Comparison of ENCODE assay signal across 21 cellular contexts in the genomic region with DNA sequence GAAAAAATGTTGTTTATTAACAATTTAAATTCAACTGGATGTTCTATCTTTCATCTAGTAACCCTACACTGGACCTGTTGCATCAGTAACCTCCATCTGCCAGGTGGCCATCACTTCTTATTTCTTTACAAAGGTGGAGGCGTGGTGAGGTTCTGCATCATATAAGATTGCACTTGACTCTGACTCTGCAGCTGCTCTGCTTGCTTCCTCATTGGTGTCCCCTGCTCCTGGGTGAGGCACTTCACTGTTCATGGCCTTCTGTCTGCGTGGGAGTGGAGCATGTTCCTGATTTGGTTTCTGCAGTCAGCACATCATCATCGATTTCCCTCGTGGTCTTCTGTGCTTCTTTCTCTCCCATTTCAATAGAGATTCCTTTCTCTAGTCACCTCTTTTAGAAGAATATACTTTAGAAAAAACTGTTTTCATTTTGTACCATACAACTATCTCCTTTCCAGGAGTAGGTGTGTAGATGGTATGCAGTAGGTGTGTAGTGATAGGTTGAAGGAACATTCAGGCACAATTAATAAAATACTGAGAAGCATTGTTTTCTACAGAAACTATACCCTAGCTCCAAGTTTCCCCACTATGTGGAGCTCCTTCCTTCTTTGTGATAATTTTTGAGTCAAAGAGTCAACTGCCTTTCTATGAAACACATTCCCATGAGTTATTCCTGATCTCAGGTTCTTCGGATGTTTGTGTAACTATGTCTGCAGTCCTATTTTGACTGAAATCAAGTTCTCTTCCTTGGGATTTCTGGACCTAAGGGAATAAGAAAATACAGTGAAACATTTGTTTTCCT.
A peak's percentile ranks its signal among the peaks of the same experiment; 100 is the strongest.
DNase-seq lines count a peak whose midpoint lies in the region; ATAC-seq and TF ChIP-seq lines count a peak whose summit lies in the region.
"Had no signal": no experiment of that assay in that cellular context is flagged by ENCODE, and none has a peak within 500 bp of the region (broad histone marks: within the 10 kb centered on the region; RNA-seq: fewer than 3 reads in every experiment).

No MANE protein-coding gene starts in this region.

- no peaks in the 10 kb centered on the region for H3K36me3 Mint-ChIP-seq in memory B cell

- no peaks in the 10 kb centered on the region for H3K9me3 ChIP-seq in OCI-LY7 (ENCODE audit: low read length)
- H3K9me3 ChIP-seq: thoracic aorta had no signal

- H3K4me2 ChIP-seq in OCI-LY7 (ENCODE audit: low read length) = no peak overlapping the region
- H3K4me2 ChIP-seq: hepatocyte had no signal

- no peak overlapping the region for H3K27ac Mint-ChIP-seq in memory B cell
- H3K27ac Mint-ChIP-seq: activated T-helper 17 cell treated with anti-CD3 and anti-CD28 coated beads, Interleukin-2, amount 50 U/mL, for 72 hours; natural killer cell; T-helper 17 cell had no signal

- H3K4me1 ChIP-seq in OCI-LY7 (ENCODE audit: insufficient read depth, low read length, poor library complexity, severe bottlenecking) = peaks cover 7% of the 10 kb centered on the region

- POLR2A ChIA-PET in OCI-LY7 (lab: Charles Lee) = interaction anchor here (1.2 kb wide), 1 partner anchor 9 kb away, joined by 4 read pairs; no protein-coding TSS in a partner anchor

- no peaks in the 10 kb centered on the region for H3K79me2 ChIP-seq in OCI-LY7 (ENCODE audit: insufficient read depth, low read depth, low read length)
- H3K79me2 ChIP-seq: hepatocyte had no signal

- no TSS peak for BruUV-seq in OCI-LY7 (replicated peaks; lab: Mats Ljungman, UMichigan)

- no peak overlapping the region for H3K27ac ChIP-seq in OCI-LY7 (ENCODE audit: low read depth, low read length, poor library complexity, severe bottlenecking)
- H3K27ac ChIP-seq: hepatocyte, skin epidermis, thoracic aorta had no signal

- H4K20me1 ChIP-seq in OCI-LY7 (ENCODE audit: insufficient read depth, low read length) = no peaks in the 10 kb centered on the region

- no peak overlapping the region for H3K4me3 Mint-ChIP-seq in memory B cell
- H3K4me3 Mint-ChIP-seq: activated T-helper 17 cell treated with anti-CD3 and anti-CD28 coated beads, Interleukin-2, amount 50 U/mL, for 72 hours; natural killer cell; T-helper 17 cell had no signal

- H3K36me3 ChIP-seq in OCI-LY7 (ENCODE audit: insufficient read depth, low read length) = no peaks in the 10 kb centered on the region
- H3K36me3 ChIP-seq: thoracic aorta had no signal

- peaks cover 3% of the 10 kb centered on the region for H3K9me3 Mint-ChIP-seq in memory B cell

- peak overlapping the region; percentile 54 for H2AFZ ChIP-seq in OCI-LY7 (ENCODE audit: low read length)
- H2AFZ ChIP-seq: hepatocyte had no signal

- H3K4me1 Mint-ChIP-seq in memory B cell = peaks cover 7% of the 10 kb centered on the region
- H3K4me1 Mint-ChIP-seq: activated T-helper 17 cell treated with anti-CD3 and anti-CD28 coated beads, Interleukin-2, amount 50 U/mL, for 72 hours; natural killer cell; T-helper 17 cell had no signal

- H3K9me2 ChIP-seq in OCI-LY7 (ENCODE audit: insufficient read depth, low read length) = no peaks in the 10 kb centered on the region

- DNase-seq in NAMALWA (ENCODE audit: low spot score) (peak; percentile 30), OCI-LY7 (ENCODE audit: low spot score) (peak; percentile 64), memory B cell (ENCODE audit: low spot score in 2 of 2) (peak in 1 of 2 donors; percentile 4), GDM1 (lab: John Stamatoyannopoulos, UW) (no peak), head of caudate nucleus (no peak)
- no peak for DNase-seq in activated effector memory CD4-positive, alpha-beta T cell treated with anti-CD3 and anti-CD28 coated beads, Interleukin-2, amount 50 U/mL, for 16 hours
- DNase-seq: amniotic stem cell; DND-41; islet precursor cell; KG1; natural killer cell; NCI-H2029; Right ventricle myocardium superior; stimulated activated CD4-positive, alpha-beta T cell treated with anti-CD3 and anti-CD28 coated beads, Interleukin-4, amount 100 ng/mL, for 24 hours; T-helper 17 cell had no signal

- TF ChIP-seq CTCF in OCI-LY7 (conservative IDR thresholded peaks at IDR 0.05; ENCODE audit: low read length) = peak; percentile 64

- ATAC-seq in GM18511 (IDR thresholded peaks at IDR 0.05; ENCODE audit: unreplicated experiment) = peak; percentile 71
- ATAC-seq in memory B cell (ENCODE audit: low read depth) = peak; percentile 92
- ATAC-seq: activated CD4-positive, CD25-positive, alpha-beta regulatory T cell treated with anti-CD3 and anti-CD28 coated beads, Interleukin-2, amount 50 U/mL, for 24 hours; activated T-helper 17 cell treated with anti-CD3 and anti-CD28 coated beads, Interleukin-2, amount 50 U/mL, for 72 hours; natural killer cell; T-helper 17 cell had no signal

- no peaks in the 10 kb centered on the region for H3K27me3 Mint-ChIP-seq in memory B cell
- H3K27me3 Mint-ChIP-seq: activated T-helper 17 cell treated with anti-CD3 and anti-CD28 coated beads, Interleukin-2, amount 50 U/mL, for 72 hours; T-helper 17 cell had no signal

- H3K4me3 ChIP-seq in OCI-LY7 (ENCODE audit: low read depth, low read length, poor library complexity, severe bottlenecking) = no peak overlapping the region
- H3K4me3 ChIP-seq: hepatocyte, skin epidermis, thoracic aorta had no signal

- intact Hi-C loops in OCI-LY7 (cut with micrococcal nuclease; ENCODE audit: unreplicated experiment) (loop anchor here (1.0 kb wide), 1 partner anchor 205 kb away; no protein-coding TSS in a partner anchor), head of caudate nucleus (cut with DNase I) (no loop called here)

- CTCF ChIA-PET in OCI-LY7 (lab: Charles Lee; ENCODE audit: unreplicated experiment) = no interaction called here

Comparison
In these comparisons a context has a peak if more than half of its experiments do, and no peak if none do; other contexts are left out.
1. DNase-seq: peak in NAMALWA (single experiment) and OCI-LY7 (single experiment); none in GDM1 (single experiment), head of caudate nucleus (0 of 42) and activated effector memory CD4-positive, alpha-beta T cell treated with anti-CD3 and anti-CD28 coated beads, Interleukin-2, amount 50 U/mL, for 16 hours (single experiment).